17 cellular contexts compared by ENCODE assay signal in the genomic region with DNA sequence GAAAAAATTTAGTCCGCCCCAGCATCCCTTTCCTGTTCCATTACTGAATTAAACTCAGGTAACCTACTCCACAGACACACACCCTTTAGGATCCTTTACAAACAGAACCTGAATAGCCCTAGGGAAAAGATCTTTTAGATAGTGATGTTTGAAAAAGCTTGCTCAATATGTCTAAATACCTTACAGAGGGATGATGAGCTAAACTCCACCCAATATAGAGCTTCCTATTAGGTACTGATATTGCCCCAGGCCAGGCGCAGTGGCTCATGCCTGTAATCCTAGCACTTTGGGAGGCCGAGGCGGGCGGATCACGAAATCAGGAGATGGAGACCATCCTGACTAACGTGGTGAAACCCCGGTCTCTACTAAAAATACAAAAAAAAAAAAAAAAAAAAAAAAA. TPM values are rescaled to one million over a fixed set of nuclear protein-coding genes. Genes with fewer than 3 reads are reported as not detected.
A peak's percentile ranks its signal among the peaks of the same experiment; 100 is the strongest.
DNase-seq lines count a peak whose midpoint lies in the region; ATAC-seq and TF ChIP-seq lines count a peak whose summit lies in the region.
"Had no signal": no experiment of that assay in that cellular context is flagged by ENCODE, and none has a peak within 500 bp of the region (broad histone marks: within the 10 kb centered on the region; RNA-seq: fewer than 3 reads in every experiment).

No MANE protein-coding gene starts in this region.

- H3K4me3 Mint-ChIP-seq in endothelial cell (ENCODE audit: unreplicated experiment), result no peak overlapping the region
- no peak overlapping the region for H3K4me3 Mint-ChIP-seq in osteocyte (ENCODE audit: unreplicated experiment)

- H3K9me3 Mint-ChIP-seq in endothelial cell (ENCODE audit: unreplicated experiment) (no peaks in the 10 kb centered on the region), osteocyte (ENCODE audit: unreplicated experiment) (no peaks in the 10 kb centered on the region)

- H3K4me1 Mint-ChIP-seq in endothelial cell (ENCODE audit: unreplicated experiment) (peaks cover 16% of the 10 kb centered on the region), osteocyte (ENCODE audit: unreplicated experiment) (peaks cover 64% of the 10 kb centered on the region)

- H3K27ac ChIP-seq in PC-9, result no peak overlapping the region
- H3K27ac ChIP-seq: C4-2B, KMS-11 had no signal

- CTCF ChIA-PET in PC-9 (lab: Charles Lee) (no interaction called here), GM10248 (lab: Yijun Ruan, JAX) (no interaction called here)

- H3K36me3 Mint-ChIP-seq in endothelial cell (ENCODE audit: low read depth, unreplicated experiment), result peaks cover 14% of the 10 kb centered on the region
- H3K36me3 Mint-ChIP-seq in osteocyte (ENCODE audit: unreplicated experiment), result peaks cover 24% of the 10 kb centered on the region

- H3K27ac Mint-ChIP-seq in endothelial cell (ENCODE audit: unreplicated experiment), result peak overlapping the region; percentile 57
- peak overlapping the region; percentile 56 for H3K27ac Mint-ChIP-seq in osteocyte (ENCODE audit: unreplicated experiment)

- POLR2A ChIA-PET in PC-9 (lab: Charles Lee; ENCODE audit: unreplicated experiment) (interaction anchor here (0.6 to 0.9 kb wide), 4 partner anchors 50 to 912 kb away, joined by 4 to 9 read pairs (median 6); no protein-coding TSS in a partner anchor), GM10248 (lab: Yijun Ruan, JAX) (no interaction called here)

- H3K4me2 ChIP-seq in PC-9, result no peak overlapping the region
- H3K4me2 ChIP-seq: KMS-11 had no signal

- no peaks in the 10 kb centered on the region for H3K79me2 ChIP-seq in PC-9 (ENCODE audit: low read depth)

- no peak overlapping the region for H2AFZ ChIP-seq in PC-9

- H3K27me3 Mint-ChIP-seq in endothelial cell (ENCODE audit: unreplicated experiment), result no peaks in the 10 kb centered on the region
- no peaks in the 10 kb centered on the region for H3K27me3 Mint-ChIP-seq in osteocyte (ENCODE audit: unreplicated experiment)

- TF ChIP-seq CTCF in PC-9 (conservative IDR thresholded peaks at IDR 0.05) (no peak), endothelial cell (IDR thresholded peaks at IDR 0.05; ENCODE audit: unreplicated experiment) (no peak), osteocyte (IDR thresholded peaks at IDR 0.05) (no peak), GM10248 (IDR thresholded peaks at IDR 0.05; ENCODE audit: control extremely low read depth, extremely low read depth, low read depth, missing control alignments) (no peak)

- H4K20me1 ChIP-seq in PC-9 (ENCODE audit: insufficient read depth), result no peaks in the 10 kb centered on the region; the same call in 1 of the 2 replicates

- H3K4me3 ChIP-seq in PC-9, result no peak overlapping the region

- no peak for ATAC-seq in HG03196 (IDR thresholded peaks at IDR 0.05; ENCODE audit: unreplicated experiment)

- H3K36me3 ChIP-seq in PC-9 (ENCODE audit: low read depth), result no peaks in the 10 kb centered on the region

- H3K4me1 ChIP-seq in PC-9 (replicated peaks; ENCODE audit: insufficient read depth), result peaks cover 21% of the 10 kb centered on the region

- intact Hi-C loops in PC-9 (cut with micrococcal nuclease; ENCODE audit: unreplicated experiment), result no loop called here

- no TSS peak for BruUV-seq in PC-9 (replicated peaks; lab: Mats Ljungman, UMichigan)

- DNase-seq in ELF-1 (ENCODE audit: low read depth, low spot score) (peak; percentile 16), PC-9 (peak; percentile 60 to 89), endothelial cell (ENCODE audit: low spot score) (no peak), osteocyte (ENCODE audit: extremely low spot score, unreplicated experiment) (no peak), GM10248 (ENCODE audit: extremely low spot score) (no peak), NCI-H510A treated with DMSO at 0.1 percent for 48 hours (lab: John Stamatoyannopoulos, UW) (no peak)
- DNase-seq: AML-193, DMS79, H7, NCI-H1436, NCI-H1930, NCI-H226, NCI-H524 treated with DMSO at 0.1 percent for 48 hours, SW 1271 had no signal

- peaks cover 3% of the 10 kb centered on the region; the same call in 1 of the 2 replicates for H3F3A ChIP-seq in PC-9 (ENCODE audit: insufficient read depth, low read depth)

- no peaks in the 10 kb centered on the region for H3K9me2 ChIP-seq in PC-9 (ENCODE audit: insufficient read depth)

- H3K27me3 ChIP-seq in PC-9 (ENCODE audit: insufficient read depth, low read depth), result no peaks in the 10 kb centered on the region

- no peaks in the 10 kb centered on the region for H3K9me3 ChIP-seq in PC-9 (ENCODE audit: insufficient read depth, low read depth)

RNA-seq across cellular contexts. Expression of gene FERMT2, which starts 50.1 kb away (rescaled TPM):
- total RNA-seq in PC-9 (2021) (9.0 and 9.7 TPM in 2 replicates), endothelial cell (ENCODE audit: unreplicated experiment) (188 TPM), osteocyte (302 and 304 TPM in 2 replicates)

Comparison
In these comparisons a context has a peak if more than half of its experiments do, and no peak if none do; other contexts are left out.
1. DNase-seq: peak in ELF-1 (single experiment) and PC-9 (2 of 2); none in endothelial cell (single experiment), osteocyte (single experiment), GM10248 (single experiment) and NCI-H510A treated with DMSO at 0.1 percent for 48 hours (single experiment).
2. RNA of gene FERMT2, which starts 50.1 kb away (total RNA-seq): 302 to 304 TPM in osteocyte and 188 TPM in endothelial cell (single experiment); 9.0 to 9.7 TPM in PC-9; every median in the first group is over 10 times any median in the second.